Comparison of ENCODE assay signal across 27 cellular contexts in the genomic region with DNA sequence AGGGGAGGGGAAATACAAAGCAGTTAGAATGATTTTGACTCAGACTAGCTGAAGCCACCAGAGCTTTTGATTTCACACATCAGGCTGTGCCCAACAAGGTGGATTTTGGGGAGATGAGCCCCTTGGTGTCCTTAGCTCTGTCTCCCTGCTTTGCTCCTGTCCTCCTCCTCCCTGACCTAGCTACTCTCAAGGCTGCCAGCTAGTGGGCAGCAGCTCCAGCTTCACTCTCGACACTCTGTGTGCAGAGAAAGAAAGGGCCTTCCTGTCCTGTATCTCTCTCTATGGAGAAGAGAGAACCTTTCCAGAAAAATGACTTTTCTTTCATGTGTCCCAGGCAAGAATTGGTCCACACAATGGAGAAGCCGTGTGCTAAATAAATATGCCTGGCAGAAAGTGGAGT.
DNase-seq lines count a peak whose midpoint lies in the region; ATAC-seq and TF ChIP-seq lines count a peak whose summit lies in the region.
"Had no signal": no experiment of that assay in that cellular context is flagged by ENCODE, and none has a peak within 500 bp of the region (broad histone marks: within the 10 kb centered on the region; RNA-seq: fewer than 3 reads in every experiment).

No MANE protein-coding gene starts in this region.

- no peak overlapping the region for H4K91ac ChIP-seq in H9 (ENCODE audit: insufficient read length, low read depth, low read length)

- no peak overlapping the region for H3K14ac ChIP-seq in H9 (ENCODE audit: insufficient read depth, low read length)

- H3K27ac Mint-ChIP-seq in H9 (no peak overlapping the region), progenitor cell of endocrine pancreas (no peak overlapping the region)
- H3K27ac Mint-ChIP-seq: activated CD8-positive, alpha-beta memory T cell treated with anti-CD3 and anti-CD28 coated beads, Interleukin-2, amount 10 ng/mL, durations not matched to agents 7 days and 5 days; activated naive CD4-positive, alpha-beta T cell treated with anti-CD3 and anti-CD28 coated beads, Interleukin-2, amount 10 ng/mL, durations not matched to agents 7 days and 5 days; activated T-cell treated with anti-CD3 and anti-CD28 coated beads, Interleukin-2, amount 50 U/mL, for 72 hours; CD4-positive, CD25-positive, alpha-beta regulatory T cell had no signal

- no peaks in the 10 kb centered on the region; the same call in 1 of the 2 replicates for H3K27me3 Mint-ChIP-seq in H9 (ENCODE audit: low read depth)
- H3K27me3 Mint-ChIP-seq in progenitor cell of endocrine pancreas, result peaks cover 38% of the 10 kb centered on the region
- H3K27me3 Mint-ChIP-seq: activated CD8-positive, alpha-beta memory T cell treated with anti-CD3 and anti-CD28 coated beads, Interleukin-2, amount 10 ng/mL, durations not matched to agents 7 days and 5 days; activated naive CD4-positive, alpha-beta T cell treated with anti-CD3 and anti-CD28 coated beads, Interleukin-2, amount 10 ng/mL, durations not matched to agents 7 days and 5 days; CD4-positive, CD25-positive, alpha-beta regulatory T cell had no signal

- no peak overlapping the region for H3K18ac ChIP-seq in H9 (ENCODE audit: insufficient read length, low read depth, low read length)

- H2BK120ac ChIP-seq in H9 (ENCODE audit: low read depth, low read length, poor library complexity, severe bottlenecking), result no peak overlapping the region

- no peak overlapping the region for H3K56ac ChIP-seq in H9 (ENCODE audit: insufficient read length, low read depth, low read length)

- H3K23ac ChIP-seq in H9 (ENCODE audit: insufficient read length, low read depth, low read length), result no peak overlapping the region

- DNase-seq in H9, result peak; percentile 36
- DNase-seq in globus pallidus (ENCODE audit: low spot score), result peak; percentile 14
- no peak for DNase-seq in progenitor cell of endocrine pancreas (ENCODE audit: low spot score, unreplicated experiment)
- no peak for DNase-seq in activated CD8-positive, alpha-beta memory T cell treated with anti-CD3 and anti-CD28 coated beads for 24 hours
- DNase-seq in activated T-cell treated with anti-CD3 and anti-CD28 coated beads, Interleukin-2, amount 50 U/mL, for 1 hour, result no peak
- DNase-seq in UCSD-AML1 (lab: John Stamatoyannopoulos, UW; ENCODE audit: unreplicated experiment), result no peak
- DNase-seq: activated CD4-positive, alpha-beta T cell treated with anti-CD3 and anti-CD28 coated beads, Interleukin-2, amount 50 U/mL, for 1 hour; activated CD8-positive, alpha-beta memory T cell treated with anti-CD3 and anti-CD28 coated beads, Interleukin-2, amount 10 ng/mL, durations not matched to agents 7 days and 5 days; activated naive CD4-positive, alpha-beta T cell treated with anti-CD3 and anti-CD28 coated beads, Interleukin-2, amount 10 ng/mL, durations not matched to agents 7 days and 5 days; activated T-cell treated with anti-CD3 and anti-CD28 coated beads, Interleukin-2, amount 50 U/mL, for 72 hours; amniotic stem cell; CD4-positive, CD25-positive, alpha-beta regulatory T cell; effector CD4-positive, alpha-beta T cell; erythroblast; foreskin melanocyte; left colon; mammary epithelial cell; NCI-H1436; NCI-H446 treated with DMSO at 0.1 percent for 48 hours; PC-9; Right ventricle myocardium superior; stimulated activated naive CD4-positive, alpha-beta T cell treated with Interleukin-2 at 50 U/mL for 16 hours had no signal

- H2BK15ac ChIP-seq in H9 (ENCODE audit: low read depth, low read length), result no peak overlapping the region

- no peak for ATAC-seq in HG02884 (IDR thresholded peaks at IDR 0.05; ENCODE audit: unreplicated experiment)
- ATAC-seq: activated CD8-positive, alpha-beta memory T cell treated with anti-CD3 and anti-CD28 coated beads, Interleukin-2, amount 10 ng/mL, durations not matched to agents 7 days and 5 days; activated T-cell treated with anti-CD3 and anti-CD28 coated beads, Interleukin-2, amount 50 U/mL, for 72 hours; K562; left colon had no signal

- H3K36me3 Mint-ChIP-seq in H9 (ENCODE audit: insufficient read depth in 1 of 3, low read depth in 3 of 3), result no peaks in the 10 kb centered on the region
- H3K36me3 Mint-ChIP-seq in progenitor cell of endocrine pancreas (ENCODE audit: insufficient read depth), result no peaks in the 10 kb centered on the region
- H3K36me3 Mint-ChIP-seq: activated CD8-positive, alpha-beta memory T cell treated with anti-CD3 and anti-CD28 coated beads, Interleukin-2, amount 10 ng/mL, durations not matched to agents 7 days and 5 days; activated naive CD4-positive, alpha-beta T cell treated with anti-CD3 and anti-CD28 coated beads, Interleukin-2, amount 10 ng/mL, durations not matched to agents 7 days and 5 days; CD4-positive, CD25-positive, alpha-beta regulatory T cell had no signal

- no peak overlapping the region for H2BK20ac ChIP-seq in H9 (ENCODE audit: low read depth, low read length, poor library complexity, severe bottlenecking)

- no peaks in the 10 kb centered on the region for H3K9me3 Mint-ChIP-seq in H9
- H3K9me3 Mint-ChIP-seq in progenitor cell of endocrine pancreas (ENCODE audit: low read depth), result no peaks in the 10 kb centered on the region
- H3K9me3 Mint-ChIP-seq: activated naive CD4-positive, alpha-beta T cell treated with anti-CD3 and anti-CD28 coated beads, Interleukin-2, amount 10 ng/mL, durations not matched to agents 7 days and 5 days had no signal

- TF ChIP-seq CTCF in H9 (conservative IDR thresholded peaks at IDR 0.05), result peak; percentile 39; the same call in 2 of the 3 replicates
- peak; percentile 23 for TF ChIP-seq CTCF in VCaP (conservative IDR thresholded peaks at IDR 0.05)
- TF ChIP-seq CTCF in progenitor cell of endocrine pancreas (IDR thresholded peaks at IDR 0.05; ENCODE audit: unreplicated experiment), result peak; percentile 12

- no CpG with 5 or more reads among the region's 2 CpGs for WGBS in H9 (ENCODE audit: extremely low coverage, insufficient read length, low lambda C conversion rate)

- no peaks in the 10 kb centered on the region for H3K79me1 ChIP-seq in H9 (ENCODE audit: insufficient read depth, low read depth, low read length, poor library complexity, severe bottlenecking)

- H3K4me2 ChIP-seq in H9 (ENCODE audit: insufficient read depth, insufficient read length, low read length), result no peak overlapping the region
- H3K4me2 ChIP-seq: PC-9 had no signal

- no peaks in the 10 kb centered on the region for H3K27me3 ChIP-seq in H9 (ENCODE audit: insufficient read depth, low read length)
- H3K27me3 ChIP-seq: breast epithelium had no signal

- H3K4me1 Mint-ChIP-seq in H9 (no peaks in the 10 kb centered on the region), progenitor cell of endocrine pancreas (ENCODE audit: low read depth) (peaks cover 12% of the 10 kb centered on the region)
- H3K4me1 Mint-ChIP-seq: activated CD8-positive, alpha-beta memory T cell treated with anti-CD3 and anti-CD28 coated beads, Interleukin-2, amount 10 ng/mL, durations not matched to agents 7 days and 5 days; activated naive CD4-positive, alpha-beta T cell treated with anti-CD3 and anti-CD28 coated beads, Interleukin-2, amount 10 ng/mL, durations not matched to agents 7 days and 5 days; CD4-positive, CD25-positive, alpha-beta regulatory T cell had no signal

- H4K20me1 ChIP-seq in H9 (ENCODE audit: control insufficient read depth, insufficient read depth, insufficient read length), result no peaks in the 10 kb centered on the region

- no peak overlapping the region for H3K4me3 Mint-ChIP-seq in H9
- no peak overlapping the region for H3K4me3 Mint-ChIP-seq in progenitor cell of endocrine pancreas (ENCODE audit: low read depth)
- H3K4me3 Mint-ChIP-seq: activated CD8-positive, alpha-beta memory T cell treated with anti-CD3 and anti-CD28 coated beads, Interleukin-2, amount 10 ng/mL, durations not matched to agents 7 days and 5 days; activated naive CD4-positive, alpha-beta T cell treated with anti-CD3 and anti-CD28 coated beads, Interleukin-2, amount 10 ng/mL, durations not matched to agents 7 days and 5 days; activated T-cell treated with anti-CD3 and anti-CD28 coated beads, Interleukin-2, amount 50 U/mL, for 72 hours; CD4-positive, CD25-positive, alpha-beta regulatory T cell had no signal

- H3K27ac ChIP-seq in H9 (ENCODE audit: insufficient read length, low read depth, low read length), result no peak overlapping the region
- H3K27ac ChIP-seq in VCaP, result no peak overlapping the region
- H3K27ac ChIP-seq: breast epithelium, PC-9 had no signal

- no peak overlapping the region for H4K8ac ChIP-seq in H9 (replicated peaks; ENCODE audit: insufficient read length, low read depth, low read length)

- no peaks in the 10 kb centered on the region for H3K4me1 ChIP-seq in H9 (ENCODE audit: insufficient read depth, low read length)
- H3K4me1 ChIP-seq: breast epithelium, HAP-1 had no signal

- H2AK5ac ChIP-seq in H9 (ENCODE audit: insufficient read length, low read length), result no peak overlapping the region

- no peak overlapping the region for H2BK12ac ChIP-seq in H9 (ENCODE audit: insufficient read length, low read depth, low read length)

- H3K9ac ChIP-seq in H9 (ENCODE audit: extremely low read depth, insufficient read length, low read length), result no peak overlapping the region

- H4K5ac ChIP-seq in H9 (ENCODE audit: insufficient read length, low read depth, low read length), result no peak overlapping the region

- H2BK5ac ChIP-seq in H9 (ENCODE audit: insufficient read length, low read length), result no peak overlapping the region

- no peak overlapping the region for H2AFZ ChIP-seq in H9 (ENCODE audit: low read length)
- H2AFZ ChIP-seq: PC-9 had no signal

- no peak overlapping the region for H3K4ac ChIP-seq in H9 (ENCODE audit: low read depth, low read length)

- no peaks in the 10 kb centered on the region for H3K79me2 ChIP-seq in H9 (ENCODE audit: insufficient read depth, low read length)

- H3K23me2 ChIP-seq in H9 (ENCODE audit: insufficient read length, low read depth, low read length, poor library complexity, severe bottlenecking), result no peaks in the 10 kb centered on the region

- H3K9me3 ChIP-seq in H9 (ENCODE audit: control insufficient read depth, low read depth, low read length), result no peaks in the 10 kb centered on the region
- H3K9me3 ChIP-seq: breast epithelium, HAP-1 had no signal

- H3T11ph ChIP-seq in H9 (ENCODE audit: low read length), result no peak overlapping the region

Comparison
In these comparisons a context has a peak if more than half of its experiments do, and no peak if none do; other contexts are left out.
1. DNase-seq: peak in H9 (single experiment) and globus pallidus (single experiment); none in progenitor cell of endocrine pancreas (single experiment), activated CD8-positive, alpha-beta memory T cell treated with anti-CD3 and anti-CD28 coated beads for 24 hours (single experiment), activated T-cell treated with anti-CD3 and anti-CD28 coated beads, Interleukin-2, amount 50 U/mL, for 1 hour (single experiment) and UCSD-AML1 (single experiment).
2. Peak in every context shown above with its lines, with median percentiles within 50 percentile points of each other: CTCF ChIP-seq.